8 cellular contexts compared by ENCODE assay signal in genomic region chr6:36120979-36121706, GRCh38. TPM values are rescaled to one million over a fixed set of nuclear protein-coding genes. Genes with fewer than 3 reads are reported as not detected.
DNase-seq lines count a peak whose midpoint lies in the region; ATAC-seq and TF ChIP-seq lines count a peak whose summit lies in the region.

No MANE protein-coding gene starts in this region.

- peaks cover 72% of the 10 kb centered on the region for H3K4me1 ChIP-seq in PC-9 (replicated peaks; ENCODE audit: insufficient read depth)

- H3K27ac ChIP-seq in PC-9: peak overlapping the region; percentile 55

- intact Hi-C loops in PC-9 (cut with micrococcal nuclease; ENCODE audit: unreplicated experiment) (loop anchor here (2.0 to 5.0 kb wide), 2 partner anchors 181 to 240 kb away; no protein-coding TSS in a partner anchor), left colon (cut with DNase I, micrococcal nuclease) (no loop called here)

- H3K4me2 ChIP-seq in PC-9: peak overlapping the region; percentile 66

- no peaks in the 10 kb centered on the region for H3K9me3 ChIP-seq in PC-9 (ENCODE audit: insufficient read depth, low read depth)

- ATAC-seq in GM19351 (IDR thresholded peaks at IDR 0.05; ENCODE audit: unreplicated experiment) (peak; percentile 44), left colon (peak; percentile 73), HG03139 (IDR thresholded peaks at IDR 0.05; ENCODE audit: unreplicated experiment) (no peak)

- TF ChIP-seq CTCF in PC-9 (conservative IDR thresholded peaks at IDR 0.05): no peak

- H3K9me2 ChIP-seq in PC-9 (ENCODE audit: insufficient read depth): no peaks in the 10 kb centered on the region; the same call in 1 of the 2 replicates

- H4K20me1 ChIP-seq in PC-9 (ENCODE audit: insufficient read depth): no peaks in the 10 kb centered on the region

- H3K79me2 ChIP-seq in PC-9 (ENCODE audit: low read depth): no peaks in the 10 kb centered on the region

- POLR2A ChIA-PET in PC-9 (lab: Charles Lee; ENCODE audit: unreplicated experiment): interaction anchor here (0.5 to 0.6 kb wide), 3 partner anchors 74 to 348 kb away, joined by 3 to 4 read pairs (median 3); no protein-coding TSS in a partner anchor

- H2AFZ ChIP-seq in PC-9: no peak overlapping the region

- H3K36me3 ChIP-seq in PC-9 (ENCODE audit: low read depth): no peaks in the 10 kb centered on the region

- CTCF ChIA-PET in PC-9 (lab: Charles Lee): interaction anchor here (0.6 to 1.0 kb wide), 6 partner anchors 9 to 76 kb away, joined by 4 to 7 read pairs (median 4); partner anchors contain the start of gene BRPF3

- DNase-seq in PC-9 (peak; percentile 70 to 72), left colon (peak; percentile 86), midbrain (lab: John Stamatoyannopoulos, UW) (no peak), cortex of kidney (lab: John Stamatoyannopoulos, UW) (no peak)
- DNase-seq in activated naive CD4-positive, alpha-beta T cell treated with anti-CD3 and anti-CD28 coated beads, Interleukin-2, amount 50 U/mL, for 16 hours: peak; percentile 52
- DNase-seq in stimulated activated naive CD4-positive, alpha-beta T cell treated with Interleukin-2 at 50 U/mL for 16 hours (lab: John Stamatoyannopoulos, UW): peak; percentile 48

- 0 out of 2 replicates have a peak overlapping the region, but pooled peaks have one; percentile 14 for H3K4me3 ChIP-seq in PC-9

- peaks cover 61% of the 10 kb centered on the region for H3F3A ChIP-seq in PC-9 (ENCODE audit: insufficient read depth, low read depth)

- no TSS peak for BruUV-seq in PC-9 (replicated peaks; lab: Mats Ljungman, UMichigan)

- no peaks in the 10 kb centered on the region for H3K27me3 ChIP-seq in PC-9 (ENCODE audit: insufficient read depth, low read depth)

RNA-seq across cellular contexts. Expression of gene MAPK13, which starts 9.2 kb away (rescaled TPM):
- total RNA-seq in PC-9 (2021) (141 and 146 TPM in 2 replicates), left colon (100 to 1,000 TPM; 184 to 186 TPM)

Comparison
In these comparisons a context has a peak if more than half of its experiments do, and no peak if none do; other contexts are left out.
1. DNase-seq: peak in PC-9 (2 of 2), activated naive CD4-positive, alpha-beta T cell treated with anti-CD3 and anti-CD28 coated beads, Interleukin-2, amount 50 U/mL, for 16 hours (single experiment), left colon (2 of 2) and stimulated activated naive CD4-positive, alpha-beta T cell treated with Interleukin-2 at 50 U/mL for 16 hours (single experiment); none in midbrain (single experiment) and cortex of kidney (single experiment).